Comparison of ENCODE assay signal across 10 cellular contexts in genomic region chr13:76758738-76759137, GRCh38.
"Had no signal": no experiment of that assay in that cellular context is flagged by ENCODE, and none has a peak within 500 bp of the region (broad histone marks: within the 10 kb centered on the region; RNA-seq: fewer than 3 reads in every experiment).

No MANE protein-coding gene starts in this region.

- ATAC-seq: T-cell had no signal

- H3K36me3 ChIP-seq: right atrium auricular region, stomach had no signal

- H3K27ac ChIP-seq: right atrium auricular region, stomach had no signal

- FAIRE-seq: colon had no signal

- H3K27me3 ChIP-seq: right atrium auricular region, stomach had no signal

- DNase-seq: activated CD4-positive, CD25-positive, alpha-beta regulatory T cell treated with anti-CD3 and anti-CD28 coated beads, Interleukin-2, amount 50 U/mL, for 72 hours; activated naive CD4-positive, alpha-beta T cell treated with Interleukin-2 at 50 U/mL for 16 hours; aorta; nephron progenitor cell; occipital lobe; stomach; T-cell; T-helper 9 cell had no signal

- H3K4me1 ChIP-seq: stomach had no signal

- H3K9me3 ChIP-seq: right atrium auricular region, stomach had no signal

- H3K4me3 ChIP-seq: right atrium auricular region, stomach had no signal
